ENCODE assay signal across 8 cellular contexts in the genomic region with DNA sequence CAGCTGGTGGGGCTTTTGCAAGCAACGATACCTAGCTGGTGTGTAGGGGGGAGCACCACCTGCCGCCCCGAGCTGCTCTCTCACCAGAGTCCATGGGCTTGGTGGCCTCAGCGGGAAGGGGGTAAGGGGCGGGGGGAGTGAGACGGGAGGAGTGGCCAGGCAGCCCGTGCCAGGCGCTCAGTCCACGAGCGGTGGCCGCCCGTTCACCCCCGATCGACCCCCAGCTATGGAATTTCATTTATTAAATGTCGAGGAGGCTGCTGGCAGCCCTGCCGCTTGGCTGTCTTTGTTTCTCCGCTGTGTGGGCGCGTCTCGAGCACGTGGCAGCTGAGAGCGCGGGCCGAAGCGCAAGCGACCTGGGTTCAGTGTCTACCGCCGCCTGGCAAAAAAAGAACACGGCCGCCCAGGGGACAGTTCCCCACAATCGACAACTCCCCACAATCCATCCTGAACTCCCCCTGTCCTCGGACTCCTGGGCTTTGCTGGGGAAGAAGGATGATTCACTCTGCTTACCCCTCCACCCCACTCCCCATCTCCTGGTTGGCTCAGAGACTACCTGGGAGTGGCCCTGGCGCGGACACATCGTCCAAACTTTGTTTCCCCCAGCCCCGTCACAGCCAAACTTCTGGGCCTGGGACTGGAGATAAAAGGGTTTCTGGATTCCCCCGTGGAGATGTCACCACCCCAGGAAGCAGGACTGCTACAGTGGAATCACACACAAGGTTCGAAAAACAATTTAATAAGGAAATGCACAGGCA. TPM values are rescaled to one million over a fixed set of nuclear protein-coding genes. Genes with fewer than 3 reads are reported as not detected.
DNase-seq lines count a peak whose midpoint lies in the region; ATAC-seq, FAIRE-seq and TF ChIP-seq lines count a peak whose summit lies in the region.

No MANE protein-coding gene starts in this region.

- H3K27me3 ChIP-seq in Loucy (ENCODE audit: insufficient read depth, low read length, poor library complexity, severe bottlenecking) = no peaks in the 10 kb centered on the region
- peaks cover 0 to 6% (median 5%) of the 10 kb centered on the region in 4 experiments; a peak in 2 of 7 replicates for H3K27me3 ChIP-seq in H1 (replicated peaks in 1 of 4; ENCODE audit: control insufficient read depth in 3 of 4, extremely low read depth in 1 of 4, insufficient read depth in 3 of 4, low read length in 3 of 4)
- H3K27me3 ChIP-seq in mucosa of stomach (ENCODE audit: control insufficient read depth, insufficient read depth, low read length) = no peaks in the 10 kb centered on the region
- no peaks in the 10 kb centered on the region for H3K27me3 ChIP-seq in upper lobe of right lung

- H2AK5ac ChIP-seq in H1 (ENCODE audit: low read depth, low read length) = no peak overlapping the region

- peaks cover 56% of the 10 kb centered on the region for H3K4me1 ChIP-seq in Loucy (ENCODE audit: insufficient read depth, low read length, poor library complexity, severe bottlenecking)
- peaks cover 0 to 48% (median 36%) of the 10 kb centered on the region in 4 experiments; a peak in 6 of 7 replicates for H3K4me1 ChIP-seq in H1 (replicated peaks in 1 of 4; ENCODE audit: control insufficient read depth in 3 of 4, insufficient read depth in 4 of 4, low read length in 3 of 4)
- peaks cover 60% of the 10 kb centered on the region for H3K4me1 ChIP-seq in mucosa of stomach (ENCODE audit: control insufficient read depth, insufficient read depth, low read length)
- peaks cover 58% of the 10 kb centered on the region for H3K4me1 ChIP-seq in upper lobe of right lung

- CTCF ChIA-PET in H1 (lab: Charles Lee; ENCODE audit: partially characterized antibody) = interaction anchor here (0.6 to 5.0 kb wide), 13 partner anchors 15 to 553 kb away, joined by 3 to 167 read pairs (median 4); a partner anchor contains a TSS

- H3K14ac ChIP-seq in H1 (ENCODE audit: insufficient read length) = no peak overlapping the region

- peak overlapping the region; percentile 78 for H3K9ac ChIP-seq in Loucy (ENCODE audit: low read depth, low read length, poor library complexity, severe bottlenecking)
- peak overlapping the region in 3 of 4 experiments; percentile 6 to 31 (median 28); a peak in 4 of 7 replicates for H3K9ac ChIP-seq in H1 (replicated peaks in 1 of 4; ENCODE audit: extremely low read depth in 1 of 4, low read depth in 3 of 4, low read length in 3 of 4)
- H3K9ac ChIP-seq in mucosa of stomach (ENCODE audit: low read length) = no peak overlapping the region

- H3K36me3 ChIP-seq in Loucy (ENCODE audit: insufficient read depth, low read length) (no peaks in the 10 kb centered on the region), H1 (ENCODE audit: control insufficient read depth in 2 of 4, insufficient read depth in 4 of 4, low read length in 3 of 4) (no peaks in the 10 kb centered on the region), mucosa of stomach (ENCODE audit: control insufficient read depth, insufficient read depth, low read length) (no peaks in the 10 kb centered on the region), upper lobe of right lung (no peaks in the 10 kb centered on the region)

- TF ChIP-seq CTCF in Loucy (conservative IDR thresholded peaks at IDR 0.05; ENCODE audit: low read length) (no peak), VCaP (conservative IDR thresholded peaks at IDR 0.05) (no peak), H1 (IDR thresholded peaks at IDR 0.05; ENCODE audit: control extremely low read depth in 1 of 3, insufficient read depth in 1 of 3, low read depth in 1 of 3, low read length in 3 of 3) (no peak), upper lobe of right lung (IDR thresholded peaks at IDR 0.05) (no peak)

- peak overlapping the region; percentile 73 for H4K8ac ChIP-seq in H1 (ENCODE audit: extremely low read depth, insufficient read depth, low read length)

- peaks cover 36% of the 10 kb centered on the region; the same call in 1 of the 2 replicates for H3K23me2 ChIP-seq in H1 (ENCODE audit: low read depth, low read length)

- peak overlapping the region; percentile 75 for H4K91ac ChIP-seq in H1 (replicated peaks; ENCODE audit: insufficient read length, low read length)

- peak overlapping the region; percentile 65 for H4K5ac ChIP-seq in H1 (ENCODE audit: insufficient read length, low read depth, low read length)

- no peak overlapping the region for H2BK120ac ChIP-seq in H1 (replicated peaks; ENCODE audit: low read depth, low read length)

- TF ChIP-seq RAD21 in H1 (IDR thresholded peaks at IDR 0.05 in 1 of 2, conservative IDR thresholded peaks at IDR 0.05 in 1 of 2; ENCODE audit: low read depth in 2 of 2, low read length in 2 of 2) = no peak

- no peaks in the 10 kb centered on the region for H3K9me3 ChIP-seq in Loucy (ENCODE audit: insufficient read depth, low read depth, low read length)
- no peaks in the 10 kb centered on the region for H3K9me3 ChIP-seq in H1 (ENCODE audit: insufficient read depth in 2 of 2, low read depth in 1 of 2, low read length in 1 of 2)
- H3K9me3 ChIP-seq in mucosa of stomach (ENCODE audit: control insufficient read depth, low read length) = no peaks in the 10 kb centered on the region
- H3K9me3 ChIP-seq in upper lobe of right lung = no peaks in the 10 kb centered on the region

- H2AFZ ChIP-seq in Loucy (ENCODE audit: low read length) = peak overlapping the region; percentile 100
- peak overlapping the region; percentile 77; the same call in 1 of the 2 replicates for H2AFZ ChIP-seq in H1 (ENCODE audit: low read length)

- H3K79me2 ChIP-seq in Loucy (ENCODE audit: insufficient read depth, low read length) (peaks cover 37% of the 10 kb centered on the region), H1 (ENCODE audit: control insufficient read depth in 1 of 2, insufficient read depth in 2 of 2, low read length in 2 of 2) (peaks cover 0 to 40% of the 10 kb centered on the region in 2 experiments; a peak in 2 of 4 replicates)

- H4K20me1 ChIP-seq in Loucy (ENCODE audit: insufficient read depth, low read length, poor library complexity, severe bottlenecking) = peaks cover 26% of the 10 kb centered on the region
- peaks cover 12 to 30% of the 10 kb centered on the region in 2 experiments for H4K20me1 ChIP-seq in H1 (replicated peaks in 1 of 2; ENCODE audit: control insufficient read depth in 1 of 2, insufficient read depth in 2 of 2, low read length in 2 of 2)

- H3K18ac ChIP-seq in H1 (ENCODE audit: extremely low read depth, low read length) = peak overlapping the region; percentile 93

- TF ChIP-seq POLR2A in H1 (IDR thresholded peaks at IDR 0.05; ENCODE audit: control extremely low read depth in 1 of 2, low read depth in 2 of 2, low read length in 2 of 2) = peak in 1 of 2 experiments; percentile 24; a peak in 1 of 3 replicates

- H2BK15ac ChIP-seq in H1 (ENCODE audit: low read length) = 0 out of 2 replicates have a peak overlapping the region, but pooled peaks have one; percentile 83

- 1% methylated on average over 31 of the region's 38 CpGs; no CpG with 5 or more reads in 1 of the 2 experiments for WGBS in H1 (ENCODE audit: extremely low coverage in 1 of 2, insufficient coverage in 1 of 2, insufficient read length in 1 of 2, insufficient replicate concordance in 2 of 2, low coverage in 1 of 2, low lambda C conversion rate in 2 of 2, missing lambda C conversion rate in 1 of 2), 2 experiments

- no peaks in the 10 kb centered on the region for H3F3A ChIP-seq in Loucy (ENCODE audit: low read depth)

- POLR2A ChIA-PET in H1 (lab: Charles Lee; ENCODE audit: partially characterized antibody) = interaction anchor here (0.6 to 3.6 kb wide), 11 partner anchors 10 to 298 kb away, joined by 3 to 30 read pairs (median 6); a partner anchor contains a TSS

- no peak for ATAC-seq in upper lobe of right lung
- no peak for ATAC-seq in HG02571 (IDR thresholded peaks at IDR 0.05; ENCODE audit: unreplicated experiment)
- no peak for ATAC-seq in GM19452 (IDR thresholded peaks at IDR 0.05; ENCODE audit: unreplicated experiment)

- H3K27ac ChIP-seq in VCaP (peak overlapping the region; percentile 98), H1 (ENCODE audit: low read depth, low read length) (0 out of 2 replicates have a peak overlapping the region, but pooled peaks have one; percentile 25), upper lobe of right lung (peak overlapping the region; percentile 61)

- H3K4me3 ChIP-seq in Loucy (ENCODE audit: low read length, poor library complexity, severe bottlenecking) = peak overlapping the region; percentile 94
- H3K4me3 ChIP-seq in H1 (ENCODE audit: extremely low read depth in 1 of 4, insufficient read depth in 2 of 4, low read depth in 3 of 4, low read length in 4 of 4) = peak overlapping the region; percentile 56 to 76 (median 64)
- peak overlapping the region; percentile 24 for H3K4me3 ChIP-seq in mucosa of stomach (ENCODE audit: low read length)
- peak overlapping the region; percentile 60 for H3K4me3 ChIP-seq in upper lobe of right lung

- no peak for TF ChIP-seq EP300 in H1 (IDR thresholded peaks at IDR 0.05; ENCODE audit: borderline replicate concordance in 1 of 2, low read depth in 2 of 2, low read length in 2 of 2)

- intact Hi-C loops in upper lobe of right lung (cut with DNase I) = no loop called here

- H3K4ac ChIP-seq in H1 (replicated peaks; ENCODE audit: insufficient read length, low read depth, low read length) = no peak overlapping the region

- peaks cover 13% of the 10 kb centered on the region for H3K79me1 ChIP-seq in H1 (ENCODE audit: low read depth, low read length)

- no peak overlapping the region for H2BK20ac ChIP-seq in H1 (ENCODE audit: low read length)

- FAIRE-seq in H1 (lab: Jason Lieb, UNC) = no peak

- H2BK12ac ChIP-seq in H1 (ENCODE audit: low read depth, low read length) = peak overlapping the region; percentile 68; the same call in 1 of the 2 replicates

- H3K4me2 ChIP-seq in Loucy (ENCODE audit: low read depth, low read length, poor library complexity, severe bottlenecking) = peak overlapping the region; percentile 98
- peak overlapping the region; percentile 80 to 93 for H3K4me2 ChIP-seq in H1 (ENCODE audit: insufficient read depth in 1 of 2, low read depth in 2 of 2, low read length in 2 of 2)

- H2BK5ac ChIP-seq in H1 (ENCODE audit: low read depth, low read length) = peak overlapping the region; percentile 75; the same call in 1 of the 2 replicates

- H3K56ac ChIP-seq in H1 (replicated peaks; ENCODE audit: insufficient read length, low read depth, low read length) = peak overlapping the region; percentile 59

- no peaks in the 10 kb centered on the region for H3K9me2 ChIP-seq in Loucy (replicated peaks; ENCODE audit: low read depth, low read length)

- peak; percentile 82 for DNase-seq in DMS53 (lab: John Stamatoyannopoulos, UW)
- DNase-seq in H1 (ENCODE audit: low read depth in 1 of 2, low spot score in 2 of 2) = no peak
- peak; percentile 76 for DNase-seq in upper lobe of right lung

- no peak overlapping the region for H3K23ac ChIP-seq in H1 (ENCODE audit: insufficient read length)

RNA-seq across cellular contexts. Expression of a gene that starts 1.7 kb away (rescaled TPM):
- 60.6 and 62.4 TPM in 2 replicates for total RNA-seq in H1 (2021; fragmentation: NEBNext Ultra II Directional; extraction: Animal tissue kit (Norgen Biotek cat#: 25700))
- polyA plus RNA-seq in H1 (2011; rRNA removed) = 63.0 and 80.7 TPM in 2 replicates
- 43.3 TPM for polyA plus RNA-seq in H1 (2011; cell fraction: cytosol; rRNA removed)
- polyA plus RNA-seq in H1 (2011; cell fraction: nucleus; rRNA removed) = 93.3 TPM
- polyA plus RNA-seq in H1 (2012, experiment 1 of 2) = 36.7 to 55.7 TPM (median 48.9 TPM) in 4 replicates
- polyA plus RNA-seq in H1 (2012, experiment 2 of 2) = 54.3 TPM
- polyA plus RNA-seq in H1 (2013, experiment 1 of 2) = 45.0 TPM
- polyA plus RNA-seq in H1 (2013, experiment 2 of 2) = 45.5 TPM
- polyA minus RNA-seq in H1 (2011; rRNA and poly(A)+ RNA removed) = 45.9 and 62.5 TPM in 2 replicates
- polyA minus RNA-seq in H1 (2011; cell fraction: cytosol; rRNA and poly(A)+ RNA removed) = 42.9 TPM
- polyA minus RNA-seq in H1 (2011; cell fraction: nucleus; rRNA and poly(A)+ RNA removed) = 55.6 TPM
- 64.8 TPM for total RNA-seq in upper lobe of right lung

RNA-seq across cellular contexts. Expression of a gene that starts 1.8 kb away (rescaled TPM):
- total RNA-seq in H1 (2021; fragmentation: NEBNext Ultra II Directional; extraction: Animal tissue kit (Norgen Biotek cat#: 25700)) = 41.0 and 48.5 TPM in 2 replicates
- 16.4 and 30.3 TPM in 2 replicates for polyA plus RNA-seq in H1 (2011; rRNA removed)
- 17.6 TPM for polyA plus RNA-seq in H1 (2011; cell fraction: cytosol; rRNA removed)
- 167 TPM for polyA plus RNA-seq in H1 (2011; cell fraction: nucleus; rRNA removed)
- 25.6 to 40.3 TPM (median 33.5 TPM) in 4 replicates for polyA plus RNA-seq in H1 (2012, experiment 1 of 2)
- 22.3 TPM for polyA plus RNA-seq in H1 (2012, experiment 2 of 2)
- polyA plus RNA-seq in H1 (2013, experiment 1 of 2) = 21.9 TPM
- polyA plus RNA-seq in H1 (2013, experiment 2 of 2) = 20.2 TPM
- 7.7 and 13.1 TPM in 2 replicates for polyA minus RNA-seq in H1 (2011; rRNA and poly(A)+ RNA removed)
- polyA minus RNA-seq in H1 (2011; cell fraction: cytosol; rRNA and poly(A)+ RNA removed) = 22.4 TPM
- polyA minus RNA-seq in H1 (2011; cell fraction: nucleus; rRNA and poly(A)+ RNA removed) = 33.4 TPM
- 6.8 TPM for total RNA-seq in upper lobe of right lung

RNA-seq across cellular contexts. Expression of a gene that starts 22.7 kb away (rescaled TPM):
- total RNA-seq in H1 (2021; fragmentation: NEBNext Ultra II Directional; extraction: Animal tissue kit (Norgen Biotek cat#: 25700)) = 21.1 and 22.4 TPM in 2 replicates
- polyA plus RNA-seq in H1 (2011; rRNA removed) = 35.7 and 42.6 TPM in 2 replicates
- polyA plus RNA-seq in H1 (2011; cell fraction: cytosol; rRNA removed) = 33.3 TPM
- 97.5 TPM for polyA plus RNA-seq in H1 (2011; cell fraction: nucleus; rRNA removed)
- 13.5 to 25.6 TPM (median 22.3 TPM) in 4 replicates for polyA plus RNA-seq in H1 (2012, experiment 1 of 2)
- polyA plus RNA-seq in H1 (2012, experiment 2 of 2) = 20.0 TPM
- 26.9 TPM for polyA plus RNA-seq in H1 (2013, experiment 1 of 2)
- polyA plus RNA-seq in H1 (2013, experiment 2 of 2) = 24.1 TPM
- 6.4 and 7.7 TPM in 2 replicates for polyA minus RNA-seq in H1 (2011; rRNA and poly(A)+ RNA removed)
- 15.0 TPM for polyA minus RNA-seq in H1 (2011; cell fraction: cytosol; rRNA and poly(A)+ RNA removed)
- 31.3 TPM for polyA minus RNA-seq in H1 (2011; cell fraction: nucleus; rRNA and poly(A)+ RNA removed)
- 51.9 TPM for total RNA-seq in upper lobe of right lung

RNA-seq across cellular contexts. Expression of a gene that starts 24.3 kb away (rescaled TPM):
- total RNA-seq in H1 (2021; fragmentation: NEBNext Ultra II Directional; extraction: Animal tissue kit (Norgen Biotek cat#: 25700)) = 1.6 and 1.7 TPM in 2 replicates
- 0.88 and 1.2 TPM in 2 replicates for polyA plus RNA-seq in H1 (2011; rRNA removed)
- 1.2 TPM for polyA plus RNA-seq in H1 (2011; cell fraction: cytosol; rRNA removed)
- 1.6 TPM for polyA plus RNA-seq in H1 (2011; cell fraction: nucleus; rRNA removed)
- polyA plus RNA-seq in H1 (2012, experiment 1 of 2) = 1.3 to 1.6 TPM (median 1.5 TPM) in 4 replicates
- 1.9 TPM for polyA plus RNA-seq in H1 (2012, experiment 2 of 2)
- 1.3 TPM for polyA plus RNA-seq in H1 (2013, experiment 1 of 2)
- polyA plus RNA-seq in H1 (2013, experiment 2 of 2) = 1.3 TPM
- polyA minus RNA-seq in H1 (2011; rRNA and poly(A)+ RNA removed) = 1.8 and 2.1 TPM in 2 replicates
- polyA minus RNA-seq in H1 (2011; cell fraction: cytosol; rRNA and poly(A)+ RNA removed) = 1.4 TPM
- polyA minus RNA-seq in H1 (2011; cell fraction: nucleus; rRNA and poly(A)+ RNA removed) = 3.0 TPM
- total RNA-seq in upper lobe of right lung = 10.9 TPM

RNA-seq across cellular contexts. Expression of a gene that starts 31.6 kb away (rescaled TPM):
- total RNA-seq in H1 (2021; fragmentation: NEBNext Ultra II Directional; extraction: Animal tissue kit (Norgen Biotek cat#: 25700)) = 2.1 and 2.5 TPM in 2 replicates
- 8.6 and 13.3 TPM in 2 replicates for polyA plus RNA-seq in H1 (2011; rRNA removed)
- 10.9 TPM for polyA plus RNA-seq in H1 (2011; cell fraction: cytosol; rRNA removed)
- 106 TPM for polyA plus RNA-seq in H1 (2011; cell fraction: nucleus; rRNA removed)
- polyA plus RNA-seq in H1 (2012, experiment 1 of 2) = 3.1 to 6.2 TPM (median 5.5 TPM) in 4 replicates
- 3.1 TPM for polyA plus RNA-seq in H1 (2012, experiment 2 of 2)
- 3.6 TPM for polyA plus RNA-seq in H1 (2013, experiment 1 of 2)
- 3.3 TPM for polyA plus RNA-seq in H1 (2013, experiment 2 of 2)
- polyA minus RNA-seq in H1 (2011; rRNA and poly(A)+ RNA removed) = 7.3 and 10.4 TPM in 2 replicates
- polyA minus RNA-seq in H1 (2011; cell fraction: cytosol; rRNA and poly(A)+ RNA removed) = 3.2 TPM
- 10.5 TPM for polyA minus RNA-seq in H1 (2011; cell fraction: nucleus; rRNA and poly(A)+ RNA removed)
- 7.7 TPM for total RNA-seq in upper lobe of right lung

Comparison
In these comparisons a context has a peak if more than half of its experiments do, and no peak if none do; other contexts are left out.
1. DNase-seq: peak in DMS53 (single experiment) and upper lobe of right lung (single experiment); none in H1 (0 of 2).
2. H3K4me3 ChIP-seq: peak in every context shown above with its lines; median percentile 94 in Loucy; 64 in H1; 60 in upper lobe of right lung; 24 in mucosa of stomach.
3. H3K27ac ChIP-seq: peak in every context shown above with its lines; median percentile 98 in VCaP; 61 in upper lobe of right lung; 25 in H1.